In genomic region chr4:1567808-1568581, GRCh38 we compare ENCODE assay signal across 14 cellular contexts.
DNase-seq lines count a peak whose midpoint lies in the region; TF ChIP-seq lines count a peak whose summit lies in the region.
"Had no signal": no experiment of that assay in that cellular context is flagged by ENCODE, and none has a peak within 500 bp of the region (broad histone marks: within the 10 kb centered on the region; RNA-seq: fewer than 3 reads in every experiment).

No MANE protein-coding gene starts in this region.

- CTCF ChIA-PET in HEK293 (lab: Yijun Ruan, JAX), result no interaction called here
- CTCF ChIA-PET in activated naive CD4-positive, alpha-beta T cell treated with anti-CD3 and anti-CD28 coated beads, Interleukin-2, amount 10 ng/mL, durations not matched to agents 7 days and 5 days (lab: Charles Lee), result no interaction called here

- H3K4me3 ChIP-seq in HEK293 (ENCODE audit: low read depth, low read length) (no peak overlapping the region), rectal smooth muscle tissue (ENCODE audit: low read length) (peak overlapping the region; percentile 8), foreskin fibroblast (ENCODE audit: low read depth in 1 of 2, low read length in 2 of 2) (no peak overlapping the region)
- H3K4me3 ChIP-seq: skin epidermis had no signal

- no peak overlapping the region for H3K27ac Mint-ChIP-seq in glutamatergic neuron (ENCODE audit: unreplicated experiment)
- H3K27ac Mint-ChIP-seq in activated naive CD4-positive, alpha-beta T cell treated with anti-CD3 and anti-CD28 coated beads, Interleukin-2, amount 10 ng/mL, durations not matched to agents 7 days and 5 days, result no peak overlapping the region
- H3K27ac Mint-ChIP-seq: immature natural killer cell, type B pancreatic cell had no signal

- DNase-seq in DMS 273 (lab: John Stamatoyannopoulos, UW; ENCODE audit: unreplicated experiment) (peak; percentile 46), DMS 273 treated with DMSO at 0.1 percent for 48 hours (lab: John Stamatoyannopoulos, UW) (no peak), glutamatergic neuron (peak; percentile 38), foreskin fibroblast (no peak), NCI-H345 treated with DMSO at 0.1 percent for 48 hours (lab: John Stamatoyannopoulos, UW; ENCODE audit: unreplicated experiment) (no peak)
- no peak for DNase-seq in activated naive CD4-positive, alpha-beta T cell treated with anti-CD3 and anti-CD28 coated beads, Interleukin-2, amount 10 ng/mL, durations not matched to agents 7 days and 5 days
- DNase-seq: activated effector memory CD4-positive, alpha-beta T cell treated with anti-CD3 and anti-CD28 coated beads, Interleukin-2, amount 50 U/mL, for 16 hours; immature natural killer cell; PC-3 had no signal

- peaks cover 4% of the 10 kb centered on the region for H3K27me3 Mint-ChIP-seq in glutamatergic neuron (ENCODE audit: unreplicated experiment)
- peaks cover 13% of the 10 kb centered on the region for H3K27me3 Mint-ChIP-seq in activated naive CD4-positive, alpha-beta T cell treated with anti-CD3 and anti-CD28 coated beads, Interleukin-2, amount 10 ng/mL, durations not matched to agents 7 days and 5 days

- H3K4me3 Mint-ChIP-seq in glutamatergic neuron (ENCODE audit: unreplicated experiment), result no peak overlapping the region
- H3K4me3 Mint-ChIP-seq in activated naive CD4-positive, alpha-beta T cell treated with anti-CD3 and anti-CD28 coated beads, Interleukin-2, amount 10 ng/mL, durations not matched to agents 7 days and 5 days, result no peak overlapping the region
- H3K4me3 Mint-ChIP-seq: immature natural killer cell, type B pancreatic cell had no signal

- H3K9me3 ChIP-seq in HEK293 (ENCODE audit: control insufficient read depth, insufficient read depth, low read depth, low read length), result no peaks in the 10 kb centered on the region
- H3K9me3 ChIP-seq: gastroesophageal sphincter had no signal

- TF ChIP-seq CTCF in HEK293 (tag by site-specific recombination; IDR thresholded peaks at IDR 0.05) (no peak), glutamatergic neuron (IDR thresholded peaks at IDR 0.05; ENCODE audit: partially characterized antibody, unreplicated experiment) (no peak), foreskin fibroblast (IDR thresholded peaks at IDR 0.05; ENCODE audit: low read depth, low read length) (no peak)

- no peak overlapping the region for H3K9ac ChIP-seq in rectal smooth muscle tissue (ENCODE audit: low read length)

- POLR2A ChIA-PET in HEK293 (lab: Yijun Ruan, JAX), result no interaction called here

- H3K9me3 Mint-ChIP-seq in glutamatergic neuron (ENCODE audit: unreplicated experiment), result no peaks in the 10 kb centered on the region
- H3K9me3 Mint-ChIP-seq in activated naive CD4-positive, alpha-beta T cell treated with anti-CD3 and anti-CD28 coated beads, Interleukin-2, amount 10 ng/mL, durations not matched to agents 7 days and 5 days, result peaks cover 2% of the 10 kb centered on the region
- H3K9me3 Mint-ChIP-seq: immature natural killer cell, type B pancreatic cell had no signal

- peaks cover 22% of the 10 kb centered on the region for H3K27me3 ChIP-seq in rectal smooth muscle tissue (ENCODE audit: control insufficient read depth, insufficient read depth, low read length)

- no peaks in the 10 kb centered on the region for H3K36me3 Mint-ChIP-seq in glutamatergic neuron (ENCODE audit: unreplicated experiment)
- no peaks in the 10 kb centered on the region for H3K36me3 Mint-ChIP-seq in activated naive CD4-positive, alpha-beta T cell treated with anti-CD3 and anti-CD28 coated beads, Interleukin-2, amount 10 ng/mL, durations not matched to agents 7 days and 5 days
- H3K36me3 Mint-ChIP-seq: immature natural killer cell, type B pancreatic cell had no signal

- peaks cover 4% of the 10 kb centered on the region for H3K4me1 Mint-ChIP-seq in glutamatergic neuron (ENCODE audit: low read depth, unreplicated experiment)
- peaks cover 3% of the 10 kb centered on the region for H3K4me1 Mint-ChIP-seq in activated naive CD4-positive, alpha-beta T cell treated with anti-CD3 and anti-CD28 coated beads, Interleukin-2, amount 10 ng/mL, durations not matched to agents 7 days and 5 days

- H3K27ac ChIP-seq in HEK293 (ENCODE audit: extremely low read depth, low read depth, low read length) (no peak overlapping the region), rectal smooth muscle tissue (ENCODE audit: low read depth, low read length) (no peak overlapping the region)
- H3K27ac ChIP-seq: gastroesophageal sphincter, skin epidermis had no signal

- H3K4me1 ChIP-seq in HEK293 (ENCODE audit: control insufficient read depth, insufficient read depth, low read length) (0 out of 2 replicates have a peak, but pooled peaks cover 2% of the 10 kb centered on the region), rectal smooth muscle tissue (ENCODE audit: control insufficient read depth, insufficient read depth, low read length) (no peaks in the 10 kb centered on the region)

- H3K36me3 ChIP-seq in HEK293 (ENCODE audit: control insufficient read depth in 2 of 2, insufficient read depth in 1 of 2, low read length in 2 of 2), result no peaks in the 10 kb centered on the region
- no peaks in the 10 kb centered on the region for H3K36me3 ChIP-seq in rectal smooth muscle tissue (ENCODE audit: control insufficient read depth, insufficient read depth, low read length)
- H3K36me3 ChIP-seq: gastroesophageal sphincter had no signal

TF ChIP-seq in HEK293, 187 proteins besides CTCF, POLR2A, EP300 and RAD21 (continues in another document):
- 0 out of 2 replicates have a peak, but pooled peaks have one; percentile 18 for TF ChIP-seq ZNF623 (tag by site-specific recombination; IDR thresholded peaks at IDR 0.05)
- TF ChIP-seq ZNF26 (tag by site-specific recombination; IDR thresholded peaks at IDR 0.05), result no peak
- TF ChIP-seq AEBP2 (tag by site-specific recombination; IDR thresholded peaks at IDR 0.05; ENCODE audit: borderline replicate concordance), result no peak
- TF ChIP-seq ZNF585B (tag by site-specific recombination; IDR thresholded peaks at IDR 0.05), result no peak
- TF ChIP-seq SCRT2 (tag by site-specific recombination; IDR thresholded peaks at IDR 0.05), result no peak
- no peak for TF ChIP-seq ZNF660 (tag by site-specific recombination; IDR thresholded peaks at IDR 0.05)
- TF ChIP-seq ZNF221 (tag by site-specific recombination; IDR thresholded peaks at IDR 0.05; ENCODE audit: borderline replicate concordance), result no peak
- peak; percentile 47; the same call in 1 of the 2 replicates for TF ChIP-seq ZNF600 (tag by site-specific recombination; IDR thresholded peaks at IDR 0.05)
- TF ChIP-seq ZNF169 (tag by site-specific recombination; IDR thresholded peaks at IDR 0.05), result no peak
- peak; percentile 35; the same call in 1 of the 2 replicates for TF ChIP-seq PATZ1 (tag by site-specific recombination; IDR thresholded peaks at IDR 0.05)
- no peak for TF ChIP-seq SALL2 (tag by site-specific recombination; IDR thresholded peaks at IDR 0.05; ENCODE audit: borderline replicate concordance)
- no peak for TF ChIP-seq ZSCAN18 (tag by site-specific recombination; IDR thresholded peaks at IDR 0.05)
- TF ChIP-seq ZNF521 (tag by site-specific recombination; IDR thresholded peaks at IDR 0.05), result no peak

Comparison
In these comparisons a context has a peak if more than half of its experiments do, and no peak if none do; other contexts are left out.
1. DNase-seq: peak in DMS 273 (single experiment) and glutamatergic neuron (single experiment); none in DMS 273 treated with DMSO at 0.1 percent for 48 hours (single experiment), activated naive CD4-positive, alpha-beta T cell treated with anti-CD3 and anti-CD28 coated beads, Interleukin-2, amount 10 ng/mL, durations not matched to agents 7 days and 5 days (single experiment), foreskin fibroblast (0 of 2) and NCI-H345 treated with DMSO at 0.1 percent for 48 hours (single experiment).